In genomic region chr4:6859543-6859942, GRCh38 we compare ENCODE assay signal across 12 cellular contexts.
"Had no signal": no experiment of that assay in that cellular context is flagged by ENCODE, and none has a peak within 500 bp of the region (broad histone marks: within the 10 kb centered on the region; RNA-seq: fewer than 3 reads in every experiment).

No MANE protein-coding gene starts in this region.

- H3K27ac ChIP-seq: sigmoid colon, uterus had no signal

- H3K9me3 ChIP-seq: mucosa of descending colon, sigmoid colon, uterus had no signal

- ATAC-seq: mucosa of descending colon; naive thymus-derived CD8-positive, alpha-beta T cell; stimulated activated naive CD8-positive, alpha-beta T cell treated with anti-CD3 and anti-CD28 coated beads, Interleukin-15, Interleukin-2, amounts not matched to agents 100 U/mL and 50 U/mL, for 24 hours had no signal

- H3K27ac Mint-ChIP-seq: activated CD4-positive, alpha-beta memory T cell treated with anti-CD3 and anti-CD28 coated beads, Interleukin-2, amount 10 ng/mL, durations not matched to agents 7 days and 5 days had no signal

- H3K27me3 ChIP-seq: sigmoid colon, uterus had no signal

- H3K4me3 ChIP-seq: mucosa of descending colon, sigmoid colon, uterus had no signal

- H3K9me3 Mint-ChIP-seq: activated CD4-positive, alpha-beta memory T cell treated with anti-CD3 and anti-CD28 coated beads, Interleukin-2, amount 10 ng/mL, durations not matched to agents 7 days and 5 days; brain; naive thymus-derived CD8-positive, alpha-beta T cell had no signal

- H3K4me3 Mint-ChIP-seq: activated CD4-positive, alpha-beta memory T cell treated with anti-CD3 and anti-CD28 coated beads, Interleukin-2, amount 10 ng/mL, durations not matched to agents 7 days and 5 days; brain; naive thymus-derived CD8-positive, alpha-beta T cell had no signal

- H3K36me3 ChIP-seq: uterus had no signal

- DNase-seq: activated CD4-positive, alpha-beta memory T cell treated with anti-CD3 and anti-CD28 coated beads, Interleukin-2, amount 10 ng/mL, durations not matched to agents 7 days and 5 days; activated naive CD4-positive, alpha-beta T cell treated with Interleukin-2 at 50 U/mL for 16 hours; amniotic stem cell; foreskin melanocyte; mucosa of descending colon; naive thymus-derived CD8-positive, alpha-beta T cell; posterior cingulate gyrus; sigmoid colon; stimulated activated CD4-positive, alpha-beta T cell treated with anti-CD3 and anti-CD28 coated beads, Interleukin-12 subunit alpha, Interleukin-12 subunit beta, amount 100 ng/mL, for 4 hours; stimulated activated naive CD8-positive, alpha-beta T cell treated with anti-CD3 and anti-CD28 coated beads, Interleukin-15, Interleukin-2, amounts not matched to agents 100 U/mL and 50 U/mL, for 24 hours; uterus had no signal

- H3K27me3 Mint-ChIP-seq: activated CD4-positive, alpha-beta memory T cell treated with anti-CD3 and anti-CD28 coated beads, Interleukin-2, amount 10 ng/mL, durations not matched to agents 7 days and 5 days; brain; naive thymus-derived CD8-positive, alpha-beta T cell had no signal
